ENCODE assay signal across 10 cellular contexts in the genomic region with DNA sequence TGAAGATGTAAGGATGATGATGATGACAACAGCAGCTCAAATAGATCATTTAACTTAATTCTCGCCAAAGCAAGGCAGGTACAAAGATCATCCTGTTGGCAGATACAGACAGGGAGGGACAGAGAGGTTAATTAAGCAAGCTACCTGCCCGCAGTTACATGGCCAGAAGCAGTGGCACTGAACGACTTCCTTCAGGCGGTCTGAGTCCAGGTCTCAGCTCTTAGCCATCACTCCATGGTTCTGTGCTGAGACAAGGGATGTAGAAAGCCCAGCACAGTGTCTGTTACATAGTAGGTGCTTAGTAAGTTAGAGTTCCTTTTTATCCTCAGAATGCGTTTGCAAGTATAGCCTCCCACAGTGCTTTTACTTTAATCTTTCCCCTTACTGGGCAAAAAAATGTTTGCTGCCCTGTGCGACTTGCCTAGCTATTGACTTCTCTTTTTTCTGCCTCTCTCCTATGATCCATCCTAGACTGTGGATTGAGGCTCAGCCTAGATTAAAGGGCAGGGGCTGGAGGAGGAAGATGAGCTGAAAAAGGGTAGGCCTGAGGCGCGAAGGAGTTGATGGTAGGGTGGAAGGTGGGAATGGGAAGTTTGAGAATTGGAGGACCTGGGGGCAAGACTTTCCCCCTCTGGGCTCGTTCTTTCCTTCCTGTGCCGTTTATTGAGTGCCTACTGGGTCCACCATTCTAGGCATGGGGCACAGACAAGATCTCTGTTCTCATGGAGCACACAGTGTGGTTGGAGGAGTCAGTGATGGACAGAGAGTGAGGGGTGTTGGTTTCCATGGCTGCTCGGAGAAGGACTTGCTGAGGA.
DNase-seq lines count a peak whose midpoint lies in the region; ATAC-seq, FAIRE-seq and TF ChIP-seq lines count a peak whose summit lies in the region.
"Had no signal": no experiment of that assay in that cellular context is flagged by ENCODE, and none has a peak within 500 bp of the region (broad histone marks: within the 10 kb centered on the region; RNA-seq: fewer than 3 reads in every experiment).

No MANE protein-coding gene starts in this region.

- TF ChIP-seq CTCF in A549 (IDR thresholded peaks at IDR 0.05): no peak

- H3K27ac Mint-ChIP-seq in activated CD8-positive, alpha-beta T cell treated with anti-CD3 and anti-CD28 coated beads, Interleukin-2, amount 10 ng/mL, durations not matched to agents 7 days and 5 days: peak overlapping the region; percentile 93
- peak overlapping the region; percentile 60 to 98 (median 96) for H3K27ac Mint-ChIP-seq in naive B cell

- no peaks in the 10 kb centered on the region for H3K9me3 Mint-ChIP-seq in activated CD8-positive, alpha-beta T cell treated with anti-CD3 and anti-CD28 coated beads, Interleukin-2, amount 10 ng/mL, durations not matched to agents 7 days and 5 days (ENCODE audit: insufficient read depth)
- H3K9me3 Mint-ChIP-seq in naive B cell: no peaks in the 10 kb centered on the region

- ATAC-seq in A549 (peak in 1 of 2 experiments; percentile 2; a peak in 3 of 6 replicates), naive B cell (ENCODE audit: low read depth in 2 of 2) (no peak), GM19452 (IDR thresholded peaks at IDR 0.05; ENCODE audit: unreplicated experiment) (no peak)
- ATAC-seq in activated CD8-positive, alpha-beta T cell treated with anti-CD3 and anti-CD28 coated beads, Interleukin-2, amount 10 ng/mL, durations not matched to agents 7 days and 5 days: no peak

- H3K4me3 ChIP-seq in A549: no peak overlapping the region

- peaks cover 21% of the 10 kb centered on the region for H3K36me3 Mint-ChIP-seq in activated CD8-positive, alpha-beta T cell treated with anti-CD3 and anti-CD28 coated beads, Interleukin-2, amount 10 ng/mL, durations not matched to agents 7 days and 5 days (ENCODE audit: low read depth)
- no peaks in the 10 kb centered on the region for H3K36me3 Mint-ChIP-seq in naive B cell

- H3K4me1 ChIP-seq in A549: peaks cover 81% of the 10 kb centered on the region

- CTCF ChIA-PET in A549 (lab: Yijun Ruan, JAX): interaction anchor here (0.6 to 20.1 kb wide), 54 partner anchors 7 to 318 kb away, joined by 3 to 478 read pairs (median 4); no protein-coding TSS in a partner anchor
- CTCF ChIA-PET in activated CD8-positive, alpha-beta T cell treated with anti-CD3 and anti-CD28 coated beads, Interleukin-2, amount 10 ng/mL, durations not matched to agents 7 days and 5 days (lab: Charles Lee): interaction anchor here (0.6 to 10.3 kb wide), 49 partner anchors 10 to 244 kb away, joined by 3 to 261 read pairs (median 6); a partner anchor contains a TSS

- no peaks in the 10 kb centered on the region for H3K9me3 ChIP-seq in A549
- H3K9me3 ChIP-seq: Caco-2 had no signal

- TF ChIP-seq EP300 in A549 (IDR thresholded peaks at IDR 0.05): no peak

- POLR2A ChIA-PET in A549 (lab: Yijun Ruan, JAX): interaction anchor here (0.5 to 0.9 kb wide), 3 partner anchors 128 to 172 kb away, joined by 3 to 4 read pairs (median 3); a partner anchor contains a TSS
- POLR2A ChIA-PET in activated CD8-positive, alpha-beta T cell treated with anti-CD3 and anti-CD28 coated beads, Interleukin-2, amount 10 ng/mL, durations not matched to agents 7 days and 5 days (lab: Charles Lee): interaction anchor here (0.6 to 2.2 kb wide), 6 partner anchors 53 to 380 kb away, joined by 3 to 13 read pairs (median 5); no protein-coding TSS in a partner anchor

- H3K4me1 Mint-ChIP-seq in activated CD8-positive, alpha-beta T cell treated with anti-CD3 and anti-CD28 coated beads, Interleukin-2, amount 10 ng/mL, durations not matched to agents 7 days and 5 days (ENCODE audit: low read depth): peaks cover 62% of the 10 kb centered on the region
- peaks cover 58 to 85% (median 81%) of the 10 kb centered on the region in 3 donors for H3K4me1 Mint-ChIP-seq in naive B cell

- no peak for FAIRE-seq in A549 (lab: Jason Lieb, UNC)

- H3K4me2 ChIP-seq in A549: peak overlapping the region; percentile 91; the same call in 1 of the 3 replicates

- no peak overlapping the region for H3K4me3 Mint-ChIP-seq in activated CD8-positive, alpha-beta T cell treated with anti-CD3 and anti-CD28 coated beads, Interleukin-2, amount 10 ng/mL, durations not matched to agents 7 days and 5 days
- H3K4me3 Mint-ChIP-seq in naive B cell: peak overlapping the region; percentile 15 to 89 (median 80)

- H3K27me3 Mint-ChIP-seq in activated CD8-positive, alpha-beta T cell treated with anti-CD3 and anti-CD28 coated beads, Interleukin-2, amount 10 ng/mL, durations not matched to agents 7 days and 5 days (ENCODE audit: low read depth): no peaks in the 10 kb centered on the region
- no peaks in the 10 kb centered on the region for H3K27me3 Mint-ChIP-seq in naive B cell

- TF ChIP-seq POLR2A in A549 (IDR thresholded peaks at IDR 0.05; ENCODE audit: low read length) (no peak), GM19193 (IDR thresholded peaks at IDR 0.05; ENCODE audit: extremely low read depth, insufficient read depth, insufficient read length) (peak; percentile 27)

- WGBS in A549 (ENCODE audit: missing lambda C conversion rate): 87% methylated on average over 11 of the region's 11 CpGs

- TF ChIP-seq RAD21 in A549 (conservative IDR thresholded peaks at IDR 0.05 in 1 of 2, IDR thresholded peaks at IDR 0.05 in 1 of 2): no peak

- peak overlapping the region; percentile 82 to 89 for H3K27ac ChIP-seq in A549

- DNase-seq in A549 (ENCODE audit: low read depth in 1 of 2, low spot score in 1 of 2) (no peak), naive B cell (no peak), amygdala (lab: John Stamatoyannopoulos, UW) (no peak), NCI-H146 treated with DMSO at 0.1 percent for 48 hours (lab: John Stamatoyannopoulos, UW; ENCODE audit: unreplicated experiment) (no peak), COLO668 (lab: John Stamatoyannopoulos, UW; ENCODE audit: unreplicated experiment) (no peak)
- no peak for DNase-seq in activated CD8-positive, alpha-beta T cell treated with anti-CD3 and anti-CD28 coated beads, Interleukin-2, amount 10 ng/mL, durations not matched to agents 7 days and 5 days
- DNase-seq: foreskin melanocyte had no signal

TF ChIP-seq in A549, 52 proteins besides CTCF, POLR2A, EP300 and RAD21:
- TF ChIP-seq, protein P1, sequence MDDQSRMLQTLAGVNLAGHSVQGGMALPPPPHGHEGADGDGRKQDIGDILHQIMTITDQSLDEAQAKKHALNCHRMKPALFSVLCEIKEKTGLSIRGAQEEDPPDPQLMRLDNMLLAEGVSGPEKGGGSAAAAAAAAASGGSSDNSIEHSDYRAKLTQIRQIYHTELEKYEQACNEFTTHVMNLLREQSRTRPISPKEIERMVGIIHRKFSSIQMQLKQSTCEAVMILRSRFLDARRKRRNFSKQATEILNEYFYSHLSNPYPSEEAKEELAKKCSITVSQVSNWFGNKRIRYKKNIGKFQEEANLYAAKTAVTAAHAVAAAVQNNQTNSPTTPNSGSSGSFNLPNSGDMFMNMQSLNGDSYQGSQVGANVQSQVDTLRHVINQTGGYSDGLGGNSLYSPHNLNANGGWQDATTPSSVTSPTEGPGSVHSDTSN (IDR thresholded peaks at IDR 0.05): no peak
- TF ChIP-seq MAFK (IDR thresholded peaks at IDR 0.05; ENCODE audit: partially characterized antibody) (peak; percentile 24), HOXA7 (CRISPR knock-in tag; IDR thresholded peaks at IDR 0.05) (no peak)
- TF ChIP-seq, protein P2, sequence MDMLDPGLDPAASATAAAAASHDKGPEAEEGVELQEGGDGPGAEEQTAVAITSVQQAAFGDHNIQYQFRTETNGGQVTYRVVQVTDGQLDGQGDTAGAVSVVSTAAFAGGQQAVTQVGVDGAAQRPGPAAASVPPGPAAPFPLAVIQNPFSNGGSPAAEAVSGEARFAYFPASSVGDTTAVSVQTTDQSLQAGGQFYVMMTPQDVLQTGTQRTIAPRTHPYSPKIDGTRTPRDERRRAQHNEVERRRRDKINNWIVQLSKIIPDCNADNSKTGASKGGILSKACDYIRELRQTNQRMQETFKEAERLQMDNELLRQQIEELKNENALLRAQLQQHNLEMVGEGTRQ (IDR thresholded peaks at IDR 0.05): no peak
